ENCODE assay signal across 8 cellular contexts in genomic region chr12:85057370-85057963, GRCh38. TPM values are rescaled to one million over a fixed set of nuclear protein-coding genes. Genes with fewer than 3 reads are reported as not detected.
DNase-seq lines count a peak whose midpoint lies in the region; ATAC-seq and TF ChIP-seq lines count a peak whose summit lies in the region.

No MANE protein-coding gene starts in this region.

- TF ChIP-seq CTCF in GM12873 (IDR thresholded peaks at IDR 0.05; ENCODE audit: insufficient read depth, low read depth, low read length, missing control alignments) (peak; percentile 80), tibial nerve (IDR thresholded peaks at IDR 0.05) (peak; percentile 46 to 63 (median 54))
- TF ChIP-seq CTCF in activated CD8-positive, alpha-beta T cell treated with anti-CD3 and anti-CD28 coated beads for 36 hours (IDR thresholded peaks at IDR 0.05), result peak; percentile 81

- H3K4me3 ChIP-seq in tibial nerve, result no peak overlapping the region

- no peaks in the 10 kb centered on the region for H3K36me3 Mint-ChIP-seq in activated CD8-positive, alpha-beta T cell treated with anti-CD3 and anti-CD28 coated beads for 36 hours (ENCODE audit: low read depth)

- peak; percentile 29 to 46 for DNase-seq in AML-193 (lab: John Stamatoyannopoulos, UW)
- peak; percentile 50 for DNase-seq in NCI-H146 (lab: John Stamatoyannopoulos, UW)
- DNase-seq in activated CD8-positive, alpha-beta T cell treated with anti-CD3 and anti-CD28 coated beads for 36 hours, result peak; percentile 41
- peak; percentile 25 for DNase-seq in iPS-NIHi7 (ENCODE audit: extremely low spot score)
- peak in 1 of 2 donors; percentile 55 for DNase-seq in tibial nerve (ENCODE audit: low spot score in 2 of 2)
- no peak for DNase-seq in epidermal melanocyte (ENCODE audit: insufficient read length, low spot score)

- H3K27me3 ChIP-seq in tibial nerve, result no peaks in the 10 kb centered on the region

- POLR2A ChIA-PET in activated CD8-positive, alpha-beta T cell treated with anti-CD3 and anti-CD28 coated beads for 36 hours (lab: Charles Lee), result no interaction called here

- no peak overlapping the region for H3K27ac Mint-ChIP-seq in activated CD8-positive, alpha-beta T cell treated with anti-CD3 and anti-CD28 coated beads for 36 hours

- TF ChIP-seq POLR2A in tibial nerve (IDR thresholded peaks at IDR 0.05), result no peak

- no peaks in the 10 kb centered on the region for H3K36me3 ChIP-seq in tibial nerve

- H3K9me3 ChIP-seq in tibial nerve, result no peaks in the 10 kb centered on the region

- no peaks in the 10 kb centered on the region for H3K4me1 ChIP-seq in tibial nerve

- CTCF ChIA-PET in activated CD8-positive, alpha-beta T cell treated with anti-CD3 and anti-CD28 coated beads for 36 hours (lab: Charles Lee), result interaction anchor here (0.9 to 2.9 kb wide), 13 partner anchors 8 to 815 kb away, joined by 3 to 23 read pairs (median 4); no protein-coding TSS in a partner anchor

- intact Hi-C loops in activated CD8-positive, alpha-beta T cell treated with anti-CD3 and anti-CD28 coated beads for 36 hours (cut with micrococcal nuclease), result loop anchor here (10.0 kb wide), 1 partner anchor 183 kb away; no protein-coding TSS in a partner anchor

- H3K27me3 Mint-ChIP-seq in activated CD8-positive, alpha-beta T cell treated with anti-CD3 and anti-CD28 coated beads for 36 hours, result no peaks in the 10 kb centered on the region

- ATAC-seq in HG02642 (IDR thresholded peaks at IDR 0.05; ENCODE audit: poor library complexity, unreplicated experiment), result peak; percentile 87
- ATAC-seq in activated CD8-positive, alpha-beta T cell treated with anti-CD3 and anti-CD28 coated beads for 36 hours, result no peak

- no peaks in the 10 kb centered on the region for H3K9me3 Mint-ChIP-seq in activated CD8-positive, alpha-beta T cell treated with anti-CD3 and anti-CD28 coated beads for 36 hours

- no peak overlapping the region for H3K4me3 Mint-ChIP-seq in activated CD8-positive, alpha-beta T cell treated with anti-CD3 and anti-CD28 coated beads for 36 hours

- 51 to 55% methylated on average over 2 of the region's 2 CpGs for WGBS in tibial nerve, 2 donors

- no peak overlapping the region for H3K27ac ChIP-seq in tibial nerve

- no peaks in the 10 kb centered on the region for H3K4me1 Mint-ChIP-seq in activated CD8-positive, alpha-beta T cell treated with anti-CD3 and anti-CD28 coated beads for 36 hours (ENCODE audit: low read depth)

- TF ChIP-seq EP300 in tibial nerve (IDR thresholded peaks at IDR 0.05), result no peak

RNA-seq across cellular contexts. Expression of gene LRRIQ1, which starts 21.3 kb away (rescaled TPM):
- total RNA-seq in activated CD8-positive, alpha-beta T cell treated with anti-CD3 and anti-CD28 coated beads for 36 hours, result not detected
- 1 to 10 TPM; 1.6 to 5.4 (median 3.4) TPM for total RNA-seq in tibial nerve

RNA-seq across cellular contexts. Expression of gene TSPAN19, which starts 21.4 kb away (rescaled TPM):
- not detected for total RNA-seq in activated CD8-positive, alpha-beta T cell treated with anti-CD3 and anti-CD28 coated beads for 36 hours
- total RNA-seq in tibial nerve, result 1 to 10 TPM in 1 of 4 donors, under 1 TPM in 1, not detected in 2; 0.22 to 2.2 TPM
